In genomic region chr4:151857368-151857767, GRCh38 we compare ENCODE assay signal across 23 cellular contexts.
DNase-seq lines count a peak whose midpoint lies in the region; ATAC-seq, FAIRE-seq and TF ChIP-seq lines count a peak whose summit lies in the region.
"Had no signal": no experiment of that assay in that cellular context is flagged by ENCODE, and none has a peak within 500 bp of the region (broad histone marks: within the 10 kb centered on the region; RNA-seq: fewer than 3 reads in every experiment).

No MANE protein-coding gene starts in this region.

- H2BK20ac ChIP-seq in H1 (ENCODE audit: low read length), result no peak overlapping the region

- no peak for TF ChIP-seq RAD21 in H1 (IDR thresholded peaks at IDR 0.05 in 1 of 2, conservative IDR thresholded peaks at IDR 0.05 in 1 of 2; ENCODE audit: low read depth in 2 of 2, low read length in 2 of 2)

- no peak overlapping the region for H2BK120ac ChIP-seq in H1 (replicated peaks; ENCODE audit: low read depth, low read length)
- H2BK120ac ChIP-seq in neuronal stem cell (ENCODE audit: low read depth, low read length), result no peak overlapping the region

- H3K14ac ChIP-seq in H1 (ENCODE audit: insufficient read length) (no peak overlapping the region), neuronal stem cell (ENCODE audit: low read length) (no peak overlapping the region)

- H3K4me1 ChIP-seq in left ventricle myocardium inferior (no peaks in the 10 kb centered on the region), H1 (replicated peaks in 1 of 4; ENCODE audit: control insufficient read depth in 3 of 4, insufficient read depth in 4 of 4, low read length in 3 of 4) (no peaks in the 10 kb centered on the region), right lobe of liver (no peaks in the 10 kb centered on the region), neuronal stem cell (ENCODE audit: control insufficient read depth in 2 of 2, insufficient read depth in 1 of 2, low read depth in 1 of 2, low read length in 2 of 2) (peaks cover 0 to 2% of the 10 kb centered on the region in 2 donors)

- H3K23me2 ChIP-seq in H1 (ENCODE audit: low read depth, low read length), result no peaks in the 10 kb centered on the region

- H2BK12ac ChIP-seq in H1 (ENCODE audit: low read depth, low read length), result no peak overlapping the region
- H2BK12ac ChIP-seq in neuronal stem cell (ENCODE audit: low read length), result no peak overlapping the region

- POLR2A ChIA-PET in H1 (lab: Charles Lee; ENCODE audit: partially characterized antibody), result no interaction called here

- H4K8ac ChIP-seq in H1 (ENCODE audit: extremely low read depth, insufficient read depth, low read length), result no peak overlapping the region
- H4K8ac ChIP-seq in neuronal stem cell (ENCODE audit: low read depth, low read length), result no peak overlapping the region

- ATAC-seq in Right ventricle myocardium superior (ENCODE audit: poor library complexity) (no peak), right lobe of liver (peak; percentile 49 to 70 (median 54))
- ATAC-seq in stimulated activated naive CD8-positive, alpha-beta T cell treated with anti-CD3 and anti-CD28 coated beads, Interleukin-15, Interleukin-2, amounts not matched to agents 100 U/mL and 50 U/mL, for 24 hours, result no peak
- ATAC-seq: K562 had no signal

- H3K23ac ChIP-seq in H1 (ENCODE audit: insufficient read length), result no peak overlapping the region
- H3K23ac ChIP-seq in neuronal stem cell (ENCODE audit: low read depth, low read length, poor library complexity), result no peak overlapping the region

- H3K79me2 ChIP-seq in H1 (ENCODE audit: control insufficient read depth in 1 of 2, insufficient read depth in 2 of 2, low read length in 2 of 2), result no peaks in the 10 kb centered on the region

- H4K5ac ChIP-seq in H1 (ENCODE audit: insufficient read length, low read depth, low read length), result no peak overlapping the region

- H3K4me3 ChIP-seq in left ventricle myocardium inferior, result peak overlapping the region; percentile 11
- H3K4me3 ChIP-seq in H1 (ENCODE audit: extremely low read depth in 1 of 4, insufficient read depth in 2 of 4, low read depth in 3 of 4, low read length in 4 of 4), result no peak overlapping the region
- peak overlapping the region in 1 of 3 donors; percentile 19 for H3K4me3 ChIP-seq in right lobe of liver
- no peak overlapping the region for H3K4me3 ChIP-seq in neuronal stem cell (ENCODE audit: low read length in 2 of 2)
- H3K4me3 ChIP-seq: BLaER1 treated with 17β-estradiol and CSF1 and Interleukin-3, amounts not matched to agents 10 nM and 100 nM; K562 had no signal

- H3K4me2 ChIP-seq in H1 (ENCODE audit: insufficient read depth in 1 of 2, low read depth in 2 of 2, low read length in 2 of 2), result no peak overlapping the region
- no peak overlapping the region for H3K4me2 ChIP-seq in neuronal stem cell (ENCODE audit: insufficient read depth, low read length, poor library complexity, severe bottlenecking)
- H3K4me2 ChIP-seq: BLaER1 treated with 17β-estradiol and CSF1 and Interleukin-3, amounts not matched to agents 10 nM and 100 nM had no signal

- H4K20me1 ChIP-seq in H1 (replicated peaks in 1 of 2; ENCODE audit: control insufficient read depth in 1 of 2, insufficient read depth in 2 of 2, low read length in 2 of 2), result no peaks in the 10 kb centered on the region
- H4K20me1 ChIP-seq: BLaER1 treated with 17β-estradiol and CSF1 and Interleukin-3, amounts not matched to agents 10 nM and 100 nM had no signal

- intact Hi-C loops in left ventricle myocardium inferior (cut with micrococcal nuclease) (no loop called here), Right ventricle myocardium superior (cut with DNase I) (no loop called here), right lobe of liver (cut with DNase I) (no loop called here)

- TF ChIP-seq POLR2A in H1 (IDR thresholded peaks at IDR 0.05; ENCODE audit: control extremely low read depth in 1 of 2, low read depth in 2 of 2, low read length in 2 of 2), result no peak
- TF ChIP-seq POLR2A in right lobe of liver (IDR thresholded peaks at IDR 0.05), result no peak

- no peak overlapping the region for H3K9ac ChIP-seq in H1 (replicated peaks in 1 of 4; ENCODE audit: extremely low read depth in 1 of 4, low read depth in 3 of 4, low read length in 3 of 4)
- no peak overlapping the region for H3K9ac ChIP-seq in neuronal stem cell (ENCODE audit: low read depth, low read length, poor library complexity)
- H3K9ac ChIP-seq: BLaER1 treated with 17β-estradiol and CSF1 and Interleukin-3, amounts not matched to agents 10 nM and 100 nM had no signal

- no peak for FAIRE-seq in H1 (lab: Jason Lieb, UNC)
- FAIRE-seq: A204.1, D721Med, H54, K562, RCC 7860 had no signal

- H2AK5ac ChIP-seq in H1 (ENCODE audit: low read depth, low read length) (no peak overlapping the region), neuronal stem cell (ENCODE audit: low read depth, low read length) (no peak overlapping the region)

- no peaks in the 10 kb centered on the region for H3K27me3 ChIP-seq in left ventricle myocardium inferior (ENCODE audit: low read depth)
- H3K27me3 ChIP-seq in H1 (replicated peaks in 1 of 4; ENCODE audit: control insufficient read depth in 3 of 4, extremely low read depth in 1 of 4, insufficient read depth in 3 of 4, low read length in 3 of 4), result no peaks in the 10 kb centered on the region
- H3K27me3 ChIP-seq in right lobe of liver, result no peaks in the 10 kb centered on the region
- no peaks in the 10 kb centered on the region for H3K27me3 ChIP-seq in neuronal stem cell (ENCODE audit: control insufficient read depth in 3 of 3, insufficient read depth in 3 of 3, low read depth in 1 of 3, low read length in 3 of 3)
- H3K27me3 ChIP-seq: BLaER1 treated with 17β-estradiol and CSF1 and Interleukin-3, amounts not matched to agents 10 nM and 100 nM had no signal

- H2AFZ ChIP-seq in H1 (ENCODE audit: low read length) (0 out of 2 replicates have a peak overlapping the region, but pooled peaks have one; percentile 30), neuronal stem cell (ENCODE audit: low read length) (no peak overlapping the region)

- no peak for DNase-seq in left ventricle myocardium inferior
- no peak for DNase-seq in Right ventricle myocardium superior
- DNase-seq in H1 (ENCODE audit: low read depth in 1 of 2, low spot score in 2 of 2), result no peak
- DNase-seq in right lobe of liver, result no peak
- no peak for DNase-seq in central memory CD4-positive, alpha-beta T cell
- DNase-seq in neuronal stem cell (ENCODE audit: low spot score), result no peak
- no peak for DNase-seq in GM19238 (ENCODE audit: insufficient read length, low spot score)
- DNase-seq in stimulated activated naive CD8-positive, alpha-beta T cell treated with anti-CD3 and anti-CD28 coated beads, Interleukin-15, Interleukin-2, amounts not matched to agents 100 U/mL and 50 U/mL, for 24 hours, result no peak
- DNase-seq: CD8-positive, alpha-beta memory T cell; DMS79 treated with DMSO at 0.1 percent for 48 hours; NCI-H1105 treated with DMSO at 0.1 percent for 48 hours; NCI-H1694; NCI-H2081 treated with DMSO at 0.1 percent for 48 hours; NCI-H446 treated with DMSO at 0.1 percent for 48 hours; NCI-H69; NK-92 treated with Interleukin-12 subunit alpha and Interleukin-12 subunit beta, amount 100 ng/mL, for 24 hours; SHP77 had no signal

- TF ChIP-seq EP300 in H1 (IDR thresholded peaks at IDR 0.05; ENCODE audit: borderline replicate concordance in 1 of 2, low read depth in 2 of 2, low read length in 2 of 2), result no peak

- no peak overlapping the region for H3K56ac ChIP-seq in H1 (replicated peaks; ENCODE audit: insufficient read length, low read depth, low read length)

- H3K79me1 ChIP-seq in H1 (ENCODE audit: low read depth, low read length) (no peaks in the 10 kb centered on the region), neuronal stem cell (ENCODE audit: low read depth, low read length) (no peaks in the 10 kb centered on the region)

- no peak overlapping the region for H3K18ac ChIP-seq in H1 (ENCODE audit: extremely low read depth, low read length)
- H3K18ac ChIP-seq in neuronal stem cell (ENCODE audit: low read length), result no peak overlapping the region

- no peak overlapping the region for H3K27ac ChIP-seq in left ventricle myocardium inferior (replicated peaks)
- no peak overlapping the region for H3K27ac ChIP-seq in H1 (ENCODE audit: low read depth, low read length)
- no peak overlapping the region for H3K27ac ChIP-seq in right lobe of liver
- H3K27ac ChIP-seq in neuronal stem cell (replicated peaks; ENCODE audit: low read length), result no peak overlapping the region
- H3K27ac ChIP-seq: BLaER1 treated with 17β-estradiol and CSF1 and Interleukin-3, amounts not matched to agents 10 nM and 100 nM had no signal

- CTCF ChIA-PET in H1 (lab: Charles Lee; ENCODE audit: partially characterized antibody), result interaction anchor here (1.0 kb wide), 1 partner anchor 56 kb away, joined by 3 read pairs; no protein-coding TSS in a partner anchor

- H3K4ac ChIP-seq in H1 (replicated peaks; ENCODE audit: insufficient read length, low read depth, low read length), result no peak overlapping the region
- H3K4ac ChIP-seq in neuronal stem cell (ENCODE audit: low read length), result no peak overlapping the region

- TF ChIP-seq CTCF in left ventricle myocardium inferior (IDR thresholded peaks at IDR 0.05; ENCODE audit: borderline replicate concordance), result no peak
- no peak for TF ChIP-seq CTCF in H1 (IDR thresholded peaks at IDR 0.05; ENCODE audit: control extremely low read depth in 1 of 3, insufficient read depth in 1 of 3, low read depth in 1 of 3, low read length in 3 of 3)
- TF ChIP-seq CTCF in right lobe of liver (IDR thresholded peaks at IDR 0.05), result no peak

- no peak overlapping the region for H4K91ac ChIP-seq in H1 (replicated peaks; ENCODE audit: insufficient read length, low read length)
- no peak overlapping the region for H4K91ac ChIP-seq in neuronal stem cell (ENCODE audit: low read depth, low read length, poor library complexity)

- H3K9me3 ChIP-seq in left ventricle myocardium inferior (replicated peaks) (peaks cover 4% of the 10 kb centered on the region), H1 (ENCODE audit: insufficient read depth in 2 of 2, low read depth in 1 of 2, low read length in 1 of 2) (no peaks in the 10 kb centered on the region), right lobe of liver (no peaks in the 10 kb centered on the region), neuronal stem cell (replicated peaks in 1 of 2; ENCODE audit: control insufficient read depth in 2 of 2, insufficient read depth in 1 of 2, low read depth in 1 of 2, low read length in 2 of 2) (no peaks in the 10 kb centered on the region)

- H3K36me3 ChIP-seq in left ventricle myocardium inferior (no peaks in the 10 kb centered on the region), H1 (ENCODE audit: control insufficient read depth in 2 of 4, insufficient read depth in 4 of 4, low read length in 3 of 4) (no peaks in the 10 kb centered on the region), right lobe of liver (no peaks in the 10 kb centered on the region), neuronal stem cell (replicated peaks in 1 of 2; ENCODE audit: control insufficient read depth in 2 of 2, insufficient read depth in 2 of 2, low read length in 2 of 2) (no peaks in the 10 kb centered on the region)
- H3K36me3 ChIP-seq: BLaER1 treated with 17β-estradiol and CSF1 and Interleukin-3, amounts not matched to agents 10 nM and 100 nM had no signal

- 79% methylated on average over 4 of the region's 4 CpGs; no CpG with 5 or more reads in 1 of the 2 experiments for WGBS in H1 (ENCODE audit: extremely low coverage in 1 of 2, insufficient coverage in 1 of 2, insufficient read length in 1 of 2, insufficient replicate concordance in 2 of 2, low coverage in 1 of 2, low lambda C conversion rate in 2 of 2, missing lambda C conversion rate in 1 of 2), 2 experiments
- 14% methylated on average over 4 of the region's 4 CpGs for WGBS in right lobe of liver (ENCODE audit: insufficient coverage, low coverage, low lambda C conversion rate, missing lambda C conversion rate)
- no CpG with 5 or more reads among the region's 4 CpGs for WGBS in neuronal stem cell (ENCODE audit: extremely low coverage in 2 of 2, insufficient read length in 2 of 2, insufficient replicate concordance in 1 of 2), 2 donors

- no peak overlapping the region for H2BK5ac ChIP-seq in H1 (ENCODE audit: low read depth, low read length)
- no peak overlapping the region for H2BK5ac ChIP-seq in neuronal stem cell (ENCODE audit: low read length)

- H2BK15ac ChIP-seq in H1 (ENCODE audit: low read length), result no peak overlapping the region
- no peak overlapping the region for H2BK15ac ChIP-seq in neuronal stem cell (ENCODE audit: low read length)

Comparison
In these comparisons a context has a peak if more than half of its experiments do, and no peak if none do; other contexts are left out.
1. ATAC-seq: peak in right lobe of liver (4 of 4); none in Right ventricle myocardium superior (single experiment) and stimulated activated naive CD8-positive, alpha-beta T cell treated with anti-CD3 and anti-CD28 coated beads, Interleukin-15, Interleukin-2, amounts not matched to agents 100 U/mL and 50 U/mL, for 24 hours (single experiment).